ENCODE assay signal across 10 cellular contexts in genomic region chr16:67228034-67228785, GRCh38. TPM values are rescaled to one million over a fixed set of nuclear protein-coding genes. Genes with fewer than 3 reads are reported as not detected.
DNase-seq lines count a peak whose midpoint lies in the region; ATAC-seq, FAIRE-seq and TF ChIP-seq lines count a peak whose summit lies in the region.
"Had no signal": no experiment of that assay in that cellular context is flagged by ENCODE, and none has a peak within 500 bp of the region (broad histone marks: within the 10 kb centered on the region; RNA-seq: fewer than 3 reads in every experiment).

No MANE protein-coding gene starts in this region.

- POLR2A ChIA-PET in activated CD4-positive, alpha-beta T cell treated with anti-CD3 and anti-CD28 coated beads, Interleukin-2, amount 10 ng/mL, durations not matched to agents 7 days and 5 days (lab: Charles Lee): interaction anchor here (0.8 kb wide), 1 partner anchor 75 kb away, joined by 3 read pairs; no protein-coding TSS in a partner anchor

- H3K36me3 ChIP-seq in keratinocyte (ENCODE audit: control insufficient read depth in 2 of 2, extremely low read depth in 1 of 2, insufficient read depth in 2 of 2, low read length in 2 of 2) (peaks cover 28 to 31% of the 10 kb centered on the region in 2 experiments), stomach smooth muscle (ENCODE audit: control insufficient read depth in 2 of 2, insufficient read depth in 2 of 2, low read length in 2 of 2) (peaks cover 24 to 39% of the 10 kb centered on the region in 2 donors)

- ATAC-seq in GM19328 (IDR thresholded peaks at IDR 0.05; ENCODE audit: unreplicated experiment): no peak

- peak overlapping the region; percentile 98 for H3K4me3 Mint-ChIP-seq in activated CD4-positive, alpha-beta T cell treated with anti-CD3 and anti-CD28 coated beads, Interleukin-2, amount 10 ng/mL, durations not matched to agents 7 days and 5 days
- H3K4me3 Mint-ChIP-seq in activated T-helper 2 cell treated with anti-CD3 and anti-CD28 coated beads, Interferon-gamma antibody, Interleukin-2, Interleukin-4, amounts not matched to agents 10 μg/mL and 5 μg/mL and 100 μg/mL, durations not matched to agents 14 hours and 24 hours and 36 hours (ENCODE audit: low read depth): peak overlapping the region; percentile 98

- DNase-seq in activated CD4-positive, alpha-beta T cell treated with anti-CD3 and anti-CD28 coated beads, Interleukin-2, amount 10 ng/mL, durations not matched to agents 7 days and 5 days: no peak
- DNase-seq in activated CD4-positive, alpha-beta T cell treated with anti-CD3 and anti-CD28 coated beads for 4 hours: no peak
- no peak for DNase-seq in activated T-helper 2 cell treated with anti-CD3 and anti-CD28 coated beads, Interferon-gamma antibody, Interleukin-2, Interleukin-4, amounts not matched to agents 10 μg/mL and 5 μg/mL and 100 μg/mL, durations not matched to agents 14 hours and 24 hours and 36 hours (ENCODE audit: low spot score)
- DNase-seq in keratinocyte (ENCODE audit: low read depth, low spot score): no peak
- no peak for DNase-seq in OCI-M1 (lab: John Stamatoyannopoulos, UW)
- DNase-seq in GOT3 (lab: John Stamatoyannopoulos, UW): no peak
- DNase-seq: NCI-H345, nucleus accumbens had no signal

- H2AFZ ChIP-seq in keratinocyte (ENCODE audit: control insufficient read depth, low read length): no peak overlapping the region

- no peak for TF ChIP-seq CTCF in keratinocyte (optimal IDR thresholded peaks at IDR 0.05 in 1 of 3, IDR thresholded peaks at IDR 0.05 in 1 of 3, conservative IDR thresholded peaks at IDR 0.05 in 1 of 3; ENCODE audit: extremely low read depth in 1 of 3, insufficient read depth in 2 of 3, low read length in 3 of 3)

- H3K9me1 ChIP-seq in keratinocyte (ENCODE audit: control insufficient read depth, extremely low read depth, insufficient read depth, low read length): no peaks in the 10 kb centered on the region

- peaks cover 17% of the 10 kb centered on the region for H3K4me1 ChIP-seq in keratinocyte (ENCODE audit: control insufficient read depth, extremely low read depth, insufficient read depth, low read length)
- H3K4me1 ChIP-seq in stomach smooth muscle (ENCODE audit: control insufficient read depth, insufficient read depth, low read length): peaks cover 22% of the 10 kb centered on the region

- peak overlapping the region; percentile 94 for H3K27ac Mint-ChIP-seq in activated CD4-positive, alpha-beta T cell treated with anti-CD3 and anti-CD28 coated beads, Interleukin-2, amount 10 ng/mL, durations not matched to agents 7 days and 5 days
- peak overlapping the region; percentile 93 for H3K27ac Mint-ChIP-seq in activated T-helper 2 cell treated with anti-CD3 and anti-CD28 coated beads, Interferon-gamma antibody, Interleukin-2, Interleukin-4, amounts not matched to agents 10 μg/mL and 5 μg/mL and 100 μg/mL, durations not matched to agents 14 hours and 24 hours and 36 hours

- H3K4me3 ChIP-seq in keratinocyte (ENCODE audit: control insufficient read depth in 2 of 3, extremely low read depth in 1 of 3, insufficient read depth in 2 of 3, low read depth in 1 of 3, low read length in 3 of 3) (peak overlapping the region; percentile 74 to 80 (median 80)), stomach smooth muscle (ENCODE audit: low read length in 2 of 2) (peak overlapping the region; percentile 75 to 99)

- FAIRE-seq in keratinocyte (lab: Jason Lieb, UNC): no peak

- H3K4me2 ChIP-seq in keratinocyte (ENCODE audit: control insufficient read depth, extremely low read depth, insufficient read depth, low read depth, low read length): peak overlapping the region; percentile 84

- no peaks in the 10 kb centered on the region for H3K27me3 Mint-ChIP-seq in activated CD4-positive, alpha-beta T cell treated with anti-CD3 and anti-CD28 coated beads, Interleukin-2, amount 10 ng/mL, durations not matched to agents 7 days and 5 days
- H3K27me3 Mint-ChIP-seq in activated T-helper 2 cell treated with anti-CD3 and anti-CD28 coated beads, Interferon-gamma antibody, Interleukin-2, Interleukin-4, amounts not matched to agents 10 μg/mL and 5 μg/mL and 100 μg/mL, durations not matched to agents 14 hours and 24 hours and 36 hours (ENCODE audit: low read depth): no peaks in the 10 kb centered on the region

- peak overlapping the region; percentile 77 for H3K9ac ChIP-seq in keratinocyte (ENCODE audit: control insufficient read depth, extremely low read depth, insufficient read depth, low read length)
- H3K9ac ChIP-seq in stomach smooth muscle (ENCODE audit: low read length in 2 of 2): peak overlapping the region in 1 of 2 donors; percentile 76

- H4K20me1 ChIP-seq in keratinocyte (ENCODE audit: control insufficient read depth, extremely low read depth, insufficient read depth, low read length): no peaks in the 10 kb centered on the region

- H3K9me3 Mint-ChIP-seq in activated CD4-positive, alpha-beta T cell treated with anti-CD3 and anti-CD28 coated beads, Interleukin-2, amount 10 ng/mL, durations not matched to agents 7 days and 5 days: no peaks in the 10 kb centered on the region
- H3K9me3 Mint-ChIP-seq in activated T-helper 2 cell treated with anti-CD3 and anti-CD28 coated beads, Interferon-gamma antibody, Interleukin-2, Interleukin-4, amounts not matched to agents 10 μg/mL and 5 μg/mL and 100 μg/mL, durations not matched to agents 14 hours and 24 hours and 36 hours: no peaks in the 10 kb centered on the region

- intact Hi-C loops in activated T-helper 2 cell treated with anti-CD3 and anti-CD28 coated beads, Interferon-gamma antibody, Interleukin-2, Interleukin-4, amounts not matched to agents 10 μg/mL and 5 μg/mL and 100 μg/mL, durations not matched to agents 14 hours and 24 hours and 36 hours (cut with micrococcal nuclease): loop anchor here (5.0 kb wide), 1 partner anchor 46 kb away; the partner anchor contains the start of gene MATCAP1

- H3K27ac ChIP-seq in keratinocyte (ENCODE audit: control insufficient read depth, insufficient read depth, low read length) (no peak overlapping the region), stomach smooth muscle (ENCODE audit: low read length) (no peak overlapping the region)

- peaks cover 19% of the 10 kb centered on the region for H3K79me2 ChIP-seq in keratinocyte (ENCODE audit: control insufficient read depth, insufficient read depth, low read length)

- peaks cover 49% of the 10 kb centered on the region for H3K4me1 Mint-ChIP-seq in activated CD4-positive, alpha-beta T cell treated with anti-CD3 and anti-CD28 coated beads, Interleukin-2, amount 10 ng/mL, durations not matched to agents 7 days and 5 days
- H3K4me1 Mint-ChIP-seq in activated T-helper 2 cell treated with anti-CD3 and anti-CD28 coated beads, Interferon-gamma antibody, Interleukin-2, Interleukin-4, amounts not matched to agents 10 μg/mL and 5 μg/mL and 100 μg/mL, durations not matched to agents 14 hours and 24 hours and 36 hours (ENCODE audit: low read depth): peaks cover 40% of the 10 kb centered on the region

- dilution Hi-C loops in keratinocyte (cut with MboI; ENCODE audit: extremely low pct_ligation_motif_present, low sequenced_read_pairs): no loop called here

- H3K27me3 ChIP-seq in keratinocyte (ENCODE audit: control insufficient read depth, extremely low read depth, insufficient read depth, low read length) (no peaks in the 10 kb centered on the region), stomach smooth muscle (ENCODE audit: control insufficient read depth in 1 of 2, insufficient read depth in 2 of 2, low read length in 2 of 2) (no peaks in the 10 kb centered on the region)

- H3K36me3 Mint-ChIP-seq in activated CD4-positive, alpha-beta T cell treated with anti-CD3 and anti-CD28 coated beads, Interleukin-2, amount 10 ng/mL, durations not matched to agents 7 days and 5 days (ENCODE audit: low read depth): peaks cover 25% of the 10 kb centered on the region
- peaks cover 53% of the 10 kb centered on the region for H3K36me3 Mint-ChIP-seq in activated T-helper 2 cell treated with anti-CD3 and anti-CD28 coated beads, Interferon-gamma antibody, Interleukin-2, Interleukin-4, amounts not matched to agents 10 μg/mL and 5 μg/mL and 100 μg/mL, durations not matched to agents 14 hours and 24 hours and 36 hours (ENCODE audit: low read depth)

- CTCF ChIA-PET in activated CD4-positive, alpha-beta T cell treated with anti-CD3 and anti-CD28 coated beads, Interleukin-2, amount 10 ng/mL, durations not matched to agents 7 days and 5 days (lab: Charles Lee): interaction anchor here (0.6 to 3.6 kb wide), 8 partner anchors 10 to 270 kb away, joined by 3 to 24 read pairs (median 6); partner anchors contain the start of gene FHOD1

- H3K9me3 ChIP-seq in keratinocyte (ENCODE audit: control insufficient read depth, low read depth, low read length) (no peaks in the 10 kb centered on the region), stomach smooth muscle (ENCODE audit: control insufficient read depth in 2 of 2, low read length in 2 of 2) (no peaks in the 10 kb centered on the region)

RNA-seq across cellular contexts. Expression of gene TMEM208, which starts 1.3 kb away (rescaled TPM):
- 10 to 100 TPM; 25.8 to 40.8 TPM for total RNA-seq in activated CD4-positive, alpha-beta T cell treated with anti-CD3 and anti-CD28 coated beads, Interleukin-2, amount 10 ng/mL, durations not matched to agents 7 days and 5 days
- total RNA-seq in activated T-helper 2 cell treated with anti-CD3 and anti-CD28 coated beads, Interferon-gamma antibody, Interleukin-2, Interleukin-4, amounts not matched to agents 10 μg/mL and 5 μg/mL and 100 μg/mL, durations not matched to agents 14 hours and 24 hours and 36 hours: 53.8 and 55.4 TPM in 2 replicates
- 44.9 to 47.6 TPM (median 46.3 TPM) in 3 replicates for polyA plus RNA-seq in keratinocyte
- 28.4 TPM for polyA plus RNA-seq in keratinocyte (2011; ENCODE audit: low read depth)
- 32.4 and 50.2 TPM in 2 replicates for polyA plus RNA-seq in keratinocyte (2011; cell fraction: cytosol; rRNA removed)
- 41.7 and 44.5 TPM in 2 replicates for polyA plus RNA-seq in keratinocyte (2011; cell fraction: nucleus; rRNA removed)
- 39.1 and 45.1 TPM in 2 replicates for polyA plus RNA-seq in keratinocyte (2012; ENCODE audit: low replicate concordance)
- 29.7 to 39.9 TPM (median 32.6 TPM) in 3 replicates for polyA minus RNA-seq in keratinocyte
- 27.6 TPM for polyA minus RNA-seq in keratinocyte (2011; cell fraction: cytosol; rRNA and poly(A)+ RNA removed)
- 12.6 and 15.7 TPM in 2 replicates for polyA minus RNA-seq in keratinocyte (2011; cell fraction: nucleus; rRNA and poly(A)+ RNA removed)

RNA-seq across cellular contexts. Expression of gene FHOD1, which starts 19.1 kb away (rescaled TPM):
- total RNA-seq in activated CD4-positive, alpha-beta T cell treated with anti-CD3 and anti-CD28 coated beads, Interleukin-2, amount 10 ng/mL, durations not matched to agents 7 days and 5 days: 10 to 100 TPM; 59.2 to 62.0 TPM
- 134 and 141 TPM in 2 replicates for total RNA-seq in activated T-helper 2 cell treated with anti-CD3 and anti-CD28 coated beads, Interferon-gamma antibody, Interleukin-2, Interleukin-4, amounts not matched to agents 10 μg/mL and 5 μg/mL and 100 μg/mL, durations not matched to agents 14 hours and 24 hours and 36 hours
- 21.6 to 29.6 TPM (median 29.4 TPM) in 3 replicates for polyA plus RNA-seq in keratinocyte
- 17.7 TPM for polyA plus RNA-seq in keratinocyte (2011; ENCODE audit: low read depth)
- 10.3 and 15.2 TPM in 2 replicates for polyA plus RNA-seq in keratinocyte (2011; cell fraction: cytosol; rRNA removed)
- polyA plus RNA-seq in keratinocyte (2011; cell fraction: nucleus; rRNA removed): 91.1 and 111 TPM in 2 replicates
- 14.5 and 36.2 TPM in 2 replicates for polyA plus RNA-seq in keratinocyte (2012; ENCODE audit: low replicate concordance)
- 17.5 to 52.8 TPM (median 35.1 TPM) in 3 replicates for polyA minus RNA-seq in keratinocyte
- polyA minus RNA-seq in keratinocyte (2011; cell fraction: cytosol; rRNA and poly(A)+ RNA removed): 41.4 TPM
- polyA minus RNA-seq in keratinocyte (2011; cell fraction: nucleus; rRNA and poly(A)+ RNA removed): 25.7 and 33.4 TPM in 2 replicates

RNA-seq across cellular contexts. Expression of gene SLC9A5, which starts 20.6 kb away (rescaled TPM):
- 1 to 10 TPM; 1.5 to 2.0 TPM for total RNA-seq in activated CD4-positive, alpha-beta T cell treated with anti-CD3 and anti-CD28 coated beads, Interleukin-2, amount 10 ng/mL, durations not matched to agents 7 days and 5 days
- total RNA-seq in activated T-helper 2 cell treated with anti-CD3 and anti-CD28 coated beads, Interferon-gamma antibody, Interleukin-2, Interleukin-4, amounts not matched to agents 10 μg/mL and 5 μg/mL and 100 μg/mL, durations not matched to agents 14 hours and 24 hours and 36 hours: 5.1 and 6.4 TPM in 2 replicates
- polyA plus RNA-seq in keratinocyte: 0.51 to 0.68 TPM (median 0.62 TPM) in 3 replicates
- polyA plus RNA-seq in keratinocyte (2011; ENCODE audit: low read depth): 0.56 TPM
- 0.27 and 0.41 TPM in 2 replicates for polyA plus RNA-seq in keratinocyte (2011; cell fraction: cytosol; rRNA removed)
- 2.4 and 3.5 TPM in 2 replicates for polyA plus RNA-seq in keratinocyte (2011; cell fraction: nucleus; rRNA removed)
- polyA plus RNA-seq in keratinocyte (2012; ENCODE audit: low replicate concordance): 0.42 and 0.62 TPM in 2 replicates
- 0.43 to 0.99 TPM (median 0.51 TPM) in 3 replicates for polyA minus RNA-seq in keratinocyte
- polyA minus RNA-seq in keratinocyte (2011; cell fraction: cytosol; rRNA and poly(A)+ RNA removed): not detected
- 0.78 and 2.1 TPM in 2 replicates for polyA minus RNA-seq in keratinocyte (2011; cell fraction: nucleus; rRNA and poly(A)+ RNA removed)

RNA-seq across cellular contexts. Expression of gene ELMO3, which starts 29.3 kb away (rescaled TPM):
- 1 to 10 TPM; 6.2 to 6.3 TPM for total RNA-seq in activated CD4-positive, alpha-beta T cell treated with anti-CD3 and anti-CD28 coated beads, Interleukin-2, amount 10 ng/mL, durations not matched to agents 7 days and 5 days
- 6.8 and 7.1 TPM in 2 replicates for total RNA-seq in activated T-helper 2 cell treated with anti-CD3 and anti-CD28 coated beads, Interferon-gamma antibody, Interleukin-2, Interleukin-4, amounts not matched to agents 10 μg/mL and 5 μg/mL and 100 μg/mL, durations not matched to agents 14 hours and 24 hours and 36 hours
- polyA plus RNA-seq in keratinocyte: 21.0 to 38.7 TPM (median 23.4 TPM) in 3 replicates
- 7.2 TPM for polyA plus RNA-seq in keratinocyte (2011; ENCODE audit: low read depth)
- 10.4 and 26.3 TPM in 2 replicates for polyA plus RNA-seq in keratinocyte (2011; cell fraction: cytosol; rRNA removed)
- polyA plus RNA-seq in keratinocyte (2011; cell fraction: nucleus; rRNA removed): 37.7 and 52.4 TPM in 2 replicates
- 21.4 and 27.8 TPM in 2 replicates for polyA plus RNA-seq in keratinocyte (2012; ENCODE audit: low replicate concordance)
- polyA minus RNA-seq in keratinocyte: 17.3 to 29.4 TPM (median 24.9 TPM) in 3 replicates
- polyA minus RNA-seq in keratinocyte (2011; cell fraction: cytosol; rRNA and poly(A)+ RNA removed): 42.6 TPM
- 24.1 and 26.5 TPM in 2 replicates for polyA minus RNA-seq in keratinocyte (2011; cell fraction: nucleus; rRNA and poly(A)+ RNA removed)

RNA-seq across cellular contexts. Expression of gene E2F4, which starts 36.3 kb away (rescaled TPM):
- 100 to 1,000 TPM; 114 to 120 TPM for total RNA-seq in activated CD4-positive, alpha-beta T cell treated with anti-CD3 and anti-CD28 coated beads, Interleukin-2, amount 10 ng/mL, durations not matched to agents 7 days and 5 days
- total RNA-seq in activated T-helper 2 cell treated with anti-CD3 and anti-CD28 coated beads, Interferon-gamma antibody, Interleukin-2, Interleukin-4, amounts not matched to agents 10 μg/mL and 5 μg/mL and 100 μg/mL, durations not matched to agents 14 hours and 24 hours and 36 hours: 132 and 139 TPM in 2 replicates
- polyA plus RNA-seq in keratinocyte: 64.7 to 97.7 TPM (median 74.8 TPM) in 3 replicates
- polyA plus RNA-seq in keratinocyte (2011; ENCODE audit: low read depth): 52.9 TPM
- 39.3 and 55.7 TPM in 2 replicates for polyA plus RNA-seq in keratinocyte (2011; cell fraction: cytosol; rRNA removed)
- polyA plus RNA-seq in keratinocyte (2011; cell fraction: nucleus; rRNA removed): 202 and 214 TPM in 2 replicates
- 40.1 and 54.6 TPM in 2 replicates for polyA plus RNA-seq in keratinocyte (2012; ENCODE audit: low replicate concordance)
- polyA minus RNA-seq in keratinocyte: 76.7 to 122 TPM (median 88.0 TPM) in 3 replicates
- 77.1 TPM for polyA minus RNA-seq in keratinocyte (2011; cell fraction: cytosol; rRNA and poly(A)+ RNA removed)
- 36.3 and 37.2 TPM in 2 replicates for polyA minus RNA-seq in keratinocyte (2011; cell fraction: nucleus; rRNA and poly(A)+ RNA removed)
